ENCODE assay signal across 24 cellular contexts in the genomic region with DNA sequence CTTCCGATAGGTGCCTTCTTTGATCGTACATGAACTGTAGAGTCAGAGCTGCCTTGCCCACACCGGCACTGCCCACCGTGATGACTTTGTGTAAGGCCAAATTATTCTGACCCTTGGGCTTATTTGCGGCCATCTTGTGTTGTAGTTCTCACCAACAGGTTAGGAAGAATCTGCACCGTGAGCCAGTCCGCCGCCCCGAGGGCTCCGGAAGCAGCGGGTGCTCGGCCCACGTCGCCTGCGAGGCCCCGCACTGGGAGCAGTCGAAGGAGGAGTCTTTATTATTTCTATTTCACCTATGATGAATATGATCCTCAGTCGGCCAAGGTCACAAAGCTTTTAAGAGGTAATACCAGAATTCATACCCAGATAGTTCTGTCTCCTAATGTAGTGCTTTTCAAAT.
"Had no signal": no experiment of that assay in that cellular context is flagged by ENCODE, and none has a peak within 500 bp of the region (broad histone marks: within the 10 kb centered on the region; RNA-seq: fewer than 3 reads in every experiment).

No MANE protein-coding gene starts in this region.

- H3K4me1 ChIP-seq: left lung, neural progenitor cell, right atrium auricular region, right lobe of liver, stomach, tibial nerve, upper lobe of left lung, vagina had no signal

- H3K9me3 ChIP-seq: ovary, right lobe of liver, tibial nerve, vagina had no signal

- H3K4me2 ChIP-seq: neural progenitor cell had no signal

- H2AFZ ChIP-seq: neural progenitor cell had no signal

- DNase-seq: hippocampal formation; left colon; mesendoderm; naive B cell; natural killer cell; nephron progenitor cell; ovary; right lobe of liver; stimulated activated CD4-positive, alpha-beta T cell treated with anti-CD3 and anti-CD28 coated beads, Interleukin-12 subunit alpha, Interleukin-12 subunit beta, amount 100 ng/mL, for 4 hours; stimulated activated CD4-positive, alpha-beta T cell treated with anti-CD3 and anti-CD28 coated beads, Interleukin-15, amount 100 ng/mL, for 24 hours; stimulated activated CD4-positive, alpha-beta T cell treated with anti-CD3 and anti-CD28 coated beads, Interleukin-2, amount 100 ng/mL, for 24 hours; stimulated activated CD4-positive, alpha-beta T cell treated with anti-CD3 and anti-CD28 coated beads, Interleukin-4, amount 100 ng/mL, for 1 hour; stimulated activated naive B cell treated with anti-CD40 and anti-IgM and Interleukin-4, amounts not matched to agents 10 μg/mL and 1 μg/mL and 100 μg/mL, for 72 hours; stimulated activated naive CD8-positive, alpha-beta T cell treated with anti-CD3 and anti-CD28 coated beads, Interleukin-15, Interleukin-2, amounts not matched to agents 100 U/mL and 50 U/mL, for 24 hours; stomach had no signal

- H3K9ac ChIP-seq: neural progenitor cell had no signal

- FAIRE-seq: keratinocyte had no signal

- H3K27ac ChIP-seq: left lung, neural progenitor cell, ovary, right atrium auricular region, right lobe of liver, skin epidermis, stomach, tibial nerve, upper lobe of left lung, vagina had no signal

- ATAC-seq: left colon; left lung; natural killer cell; right lobe of liver; stimulated activated naive B cell treated with anti-CD40 and anti-IgM and Interleukin-4, amounts not matched to agents 10 μg/mL and 1 μg/mL and 100 μg/mL, for 72 hours; stimulated activated naive CD8-positive, alpha-beta T cell treated with anti-CD3 and anti-CD28 coated beads, Interleukin-15, Interleukin-2, amounts not matched to agents 100 U/mL and 50 U/mL, for 24 hours had no signal

- H3K4me3 ChIP-seq: left lung, lung, neural progenitor cell, ovary, right atrium auricular region, right lobe of liver, skin epidermis, stomach, tibial nerve, upper lobe of left lung, vagina had no signal

- H3K36me3 ChIP-seq: left lung, neural progenitor cell, ovary, right atrium auricular region, right lobe of liver, stomach, tibial nerve, upper lobe of left lung, vagina had no signal

- H3K27me3 ChIP-seq: left lung, neural progenitor cell, ovary, right atrium auricular region, right lobe of liver, stomach, tibial nerve, upper lobe of left lung, vagina had no signal
